Comparison of ENCODE assay signal across 16 cellular contexts in the genomic region with DNA sequence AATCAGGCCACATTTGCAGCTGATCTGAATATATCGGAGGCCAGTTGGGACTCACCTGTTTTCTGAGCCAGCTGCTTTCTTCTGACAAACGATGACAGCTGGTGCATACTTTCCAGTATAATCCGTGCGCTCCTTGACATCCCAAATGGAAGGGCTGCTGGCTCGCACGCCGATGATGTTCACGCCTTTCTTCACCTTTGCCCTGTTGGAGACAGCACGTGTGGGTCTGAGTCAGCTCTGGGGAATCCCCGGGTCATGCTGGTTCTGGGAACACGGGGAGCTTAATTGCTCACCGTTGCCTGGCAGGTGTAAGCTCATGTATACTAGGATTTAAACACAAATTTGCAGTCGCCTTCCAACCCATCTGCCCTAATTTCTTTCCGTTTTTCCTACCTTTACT.
DNase-seq lines count a peak whose midpoint lies in the region; ATAC-seq, FAIRE-seq and TF ChIP-seq lines count a peak whose summit lies in the region.
"Had no signal": no experiment of that assay in that cellular context is flagged by ENCODE, and none has a peak within 500 bp of the region (broad histone marks: within the 10 kb centered on the region; RNA-seq: fewer than 3 reads in every experiment).

No MANE protein-coding gene starts in this region.

- no peaks in the 10 kb centered on the region for H3K36me3 Mint-ChIP-seq in endodermal cell (ENCODE audit: low read depth)
- H3K36me3 Mint-ChIP-seq: naive B cell had no signal

- TF ChIP-seq CTCF in endodermal cell (conservative IDR thresholded peaks at IDR 0.05) (no peak), pancreas (IDR thresholded peaks at IDR 0.05) (no peak)

- no peaks in the 10 kb centered on the region for H3K9me3 Mint-ChIP-seq in endodermal cell

- H3K27ac ChIP-seq in endodermal cell (ENCODE audit: low read depth, low read length) (no peak overlapping the region), pancreas (no peak overlapping the region)
- H3K27ac ChIP-seq: epithelial cell of prostate had no signal

- H3K4me3 ChIP-seq in endodermal cell (ENCODE audit: low read length) (no peak overlapping the region), pancreas (no peak overlapping the region)
- H3K4me3 ChIP-seq: HAP-1 had no signal

- FAIRE-seq in pancreas (lab: Jason Lieb, UNC) = no peak
- FAIRE-seq: A204.1, GM12891 had no signal

- no peaks in the 10 kb centered on the region for H3K27me3 ChIP-seq in endodermal cell (ENCODE audit: control insufficient read depth, insufficient read depth, low read length, poor library complexity, severe bottlenecking)
- H3K27me3 ChIP-seq in pancreas = no peaks in the 10 kb centered on the region

- no peak overlapping the region for H3K4me3 Mint-ChIP-seq in endodermal cell
- H3K4me3 Mint-ChIP-seq: naive B cell had no signal

- no peak overlapping the region for H3K9ac ChIP-seq in endodermal cell (ENCODE audit: extremely low read depth, low read length, poor library complexity, severe bottlenecking)

- peaks cover 25% of the 10 kb centered on the region for H3K4me1 Mint-ChIP-seq in endodermal cell
- H3K4me1 Mint-ChIP-seq: naive B cell had no signal

- no peaks in the 10 kb centered on the region for H3K9me3 ChIP-seq in endodermal cell (ENCODE audit: control insufficient read depth, low read length)
- no peaks in the 10 kb centered on the region for H3K9me3 ChIP-seq in pancreas
- H3K9me3 ChIP-seq: HAP-1 had no signal

- H3K4me1 ChIP-seq in endodermal cell (ENCODE audit: control insufficient read depth, insufficient read depth, low read length) (no peaks in the 10 kb centered on the region), pancreas (no peaks in the 10 kb centered on the region)
- H3K4me1 ChIP-seq: HAP-1 had no signal

- DNase-seq in NCI-H1105 treated with DMSO at 0.1 percent for 48 hours (lab: John Stamatoyannopoulos, UW) (peak; percentile 6), NCI-H1105 (lab: John Stamatoyannopoulos, UW) (no peak), NCI-H524 treated with DMSO at 0.1 percent for 48 hours (lab: John Stamatoyannopoulos, UW) (peak; percentile 53), endodermal cell (peak; percentile 91), pancreas (peak in 5 of 6 donors; percentile 16 to 66 (median 34)), T1000 (lab: John Stamatoyannopoulos, UW) (no peak), pons (ENCODE audit: low spot score) (no peak)
- DNase-seq: IMR-90, naive B cell, NCI-H2227 treated with DMSO at 0.1 percent for 48 hours had no signal

- 62 to 83% methylated on average over 9 to 14 of the region's 14 CpGs for WGBS in endodermal cell (ENCODE audit: insufficient coverage in 1 of 2, insufficient read length in 1 of 2), 2 experiments
- WGBS in pancreas, 2 donors = 13 to 15% methylated on average over 14 of the region's 14 CpGs

- H3K36me3 ChIP-seq in endodermal cell (ENCODE audit: control insufficient read depth, insufficient read depth, low read length) (no peaks in the 10 kb centered on the region), pancreas (no peaks in the 10 kb centered on the region)
- H3K36me3 ChIP-seq: HAP-1 had no signal

- H3K27ac Mint-ChIP-seq in endodermal cell = no peak overlapping the region
- H3K27ac Mint-ChIP-seq: naive B cell had no signal

- peak; percentile 58 to 98 (median 96) for ATAC-seq in pancreas
- no peak for ATAC-seq in GM18520 (IDR thresholded peaks at IDR 0.05; ENCODE audit: unreplicated experiment)
- ATAC-seq: sciatic nerve had no signal

- intact Hi-C loops in pancreas (cut with DNase I) = no loop called here

- H3K27me3 Mint-ChIP-seq in endodermal cell (ENCODE audit: insufficient read depth) = no peaks in the 10 kb centered on the region
- H3K27me3 Mint-ChIP-seq: naive B cell had no signal

Comparison
In these comparisons a context has a peak if more than half of its experiments do, and no peak if none do; other contexts are left out.
1. DNase-seq: peak in NCI-H1105 treated with DMSO at 0.1 percent for 48 hours (single experiment), NCI-H524 treated with DMSO at 0.1 percent for 48 hours (single experiment), endodermal cell (single experiment) and pancreas (5 of 6); none in NCI-H1105 (single experiment), T1000 (single experiment) and pons (single experiment).